Comparison of ENCODE assay signal across 1 cellular context in the genomic region with DNA sequence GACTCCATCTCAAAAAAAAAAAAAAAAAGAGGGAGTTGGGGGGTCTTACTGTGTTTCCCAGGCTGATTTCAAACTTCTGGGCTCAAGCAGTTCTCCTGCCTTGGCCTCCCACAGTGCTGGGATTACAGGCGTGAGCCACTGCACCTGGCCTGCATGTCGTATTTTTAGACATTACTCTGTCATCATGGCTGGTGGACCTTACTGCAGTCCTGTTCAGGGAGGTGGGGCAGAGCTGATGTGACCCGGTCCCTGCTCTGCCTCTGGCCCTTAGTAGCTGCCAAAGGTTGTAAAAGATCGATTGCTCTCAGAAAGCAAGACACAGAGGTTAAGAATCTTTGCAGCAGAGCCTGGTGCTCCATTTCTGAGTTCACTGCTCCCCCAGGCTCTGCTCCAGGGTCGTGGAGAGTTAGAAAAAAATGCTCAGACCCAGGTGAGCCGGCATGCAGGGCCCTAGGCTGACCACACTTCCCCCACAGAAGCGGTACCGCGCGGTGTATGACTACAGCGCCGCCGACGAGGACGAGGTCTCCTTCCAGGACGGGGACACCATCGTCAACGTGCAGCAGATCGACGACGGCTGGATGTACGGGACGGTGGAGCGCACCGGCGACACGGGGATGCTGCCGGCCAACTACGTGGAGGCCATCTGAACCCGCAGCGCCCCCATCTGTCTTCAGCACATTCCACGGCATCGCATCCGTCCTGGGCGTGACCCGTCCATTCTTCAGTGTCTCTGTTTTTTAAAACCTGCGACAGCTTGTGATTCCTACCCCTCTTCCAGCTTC.
TF ChIP-seq lines count a peak whose summit lies in the region.

No MANE protein-coding gene starts in this region.

TF ChIP-seq in H1, 55 proteins besides CTCF, POLR2A, EP300 and RAD21:
- TF ChIP-seq HDAC2 (IDR thresholded peaks at IDR 0.05; ENCODE audit: borderline replicate concordance in 1 of 2, low read depth in 2 of 2, low read length in 2 of 2): no peak
- no peak for TF ChIP-seq SIRT6 (IDR thresholded peaks at IDR 0.05; ENCODE audit: low read length)
- no peak for TF ChIP-seq MAFK (IDR thresholded peaks at IDR 0.05; ENCODE audit: low read depth, low read length)
- TF ChIP-seq CREB1 (IDR thresholded peaks at IDR 0.05): peak; percentile 31; the same call in 1 of the 2 replicates
- no peak for TF ChIP-seq RNF2 (IDR thresholded peaks at IDR 0.05; ENCODE audit: borderline replicate concordance, low read depth, low read length, missing control alignments, poor library complexity, severe bottlenecking)
- peak; percentile 73; the same call in 1 of the 2 replicates for TF ChIP-seq TEAD4 (IDR thresholded peaks at IDR 0.05; ENCODE audit: low read depth, low read length)
